Comparison of ENCODE assay signal across 19 cellular contexts in the genomic region with DNA sequence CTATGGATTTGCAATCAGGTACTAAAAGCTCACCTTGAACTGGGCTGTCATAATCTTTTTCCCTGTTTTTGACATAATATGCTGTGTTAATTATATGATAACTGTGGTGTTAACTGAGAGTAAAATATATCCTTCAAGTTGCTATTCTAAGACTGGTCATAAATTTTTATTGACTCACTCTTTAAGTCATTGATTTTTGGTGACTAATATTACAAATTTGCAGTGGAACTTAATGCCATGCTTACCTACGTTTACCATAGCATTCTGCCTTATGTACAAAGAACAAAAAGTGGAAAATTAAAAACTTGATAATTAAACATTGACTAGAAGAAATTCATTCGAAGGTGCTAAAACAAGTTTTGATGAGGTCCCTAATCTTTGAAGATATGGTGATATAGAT.
"Had no signal": no experiment of that assay in that cellular context is flagged by ENCODE, and none has a peak within 500 bp of the region (broad histone marks: within the 10 kb centered on the region; RNA-seq: fewer than 3 reads in every experiment).

No MANE protein-coding gene starts in this region.

- DNase-seq: erythroblast; foreskin keratinocyte; kidney; left colon; left ventricle myocardium superior; mesenchymal stem cell; midbrain; nucleus accumbens; ovary; retina; right lobe of liver; stimulated activated CD4-positive, alpha-beta T cell treated with anti-CD3 and anti-CD28 coated beads, Interleukin-4, amount 100 ng/mL, for 4 hours; stimulated activated naive B cell treated with anti-CD40 and anti-IgM and Interleukin-4, amounts not matched to agents 10 μg/mL and 1 μg/mL and 100 μg/mL, for 72 hours; stimulated activated naive CD8-positive, alpha-beta T cell treated with anti-CD3 and anti-CD28 coated beads, Interleukin-15, amount 100 ng/mL, for 72 hours; testis; transverse colon had no signal

- H3K9me3 ChIP-seq: ovary, right lobe of liver, testis, transverse colon had no signal

- H3K4me1 ChIP-seq: neural progenitor cell, right lobe of liver, testis, transverse colon had no signal

- H3K4me3 ChIP-seq: lung, neural progenitor cell, ovary, right lobe of liver, testis, transverse colon had no signal

- H3K27me3 ChIP-seq: foreskin keratinocyte, neural progenitor cell, ovary, right lobe of liver, testis, transverse colon had no signal

- ATAC-seq: foreskin keratinocyte; left colon; left ventricle myocardium superior; natural killer cell treated with Interleukin-12 subunit alpha and Interleukin-12 subunit beta and Interleukin-15 and Interleukin-18, amount 100 ng/mL, for 72 hours; right lobe of liver; stimulated activated naive B cell treated with anti-CD40 and anti-IgM and Interleukin-4, amounts not matched to agents 10 μg/mL and 1 μg/mL and 100 μg/mL, for 72 hours; stimulated activated naive CD8-positive, alpha-beta T cell treated with anti-CD3 and anti-CD28 coated beads, Interleukin-15, amount 100 ng/mL, for 72 hours had no signal

- H3K4me2 ChIP-seq: neural progenitor cell had no signal

- H2AFZ ChIP-seq: neural progenitor cell had no signal

- H3K36me3 ChIP-seq: neural progenitor cell, ovary, right lobe of liver, transverse colon had no signal

- H3K27ac ChIP-seq: foreskin keratinocyte, neural progenitor cell, ovary, right lobe of liver, testis, transverse colon had no signal
